In the genomic region with DNA sequence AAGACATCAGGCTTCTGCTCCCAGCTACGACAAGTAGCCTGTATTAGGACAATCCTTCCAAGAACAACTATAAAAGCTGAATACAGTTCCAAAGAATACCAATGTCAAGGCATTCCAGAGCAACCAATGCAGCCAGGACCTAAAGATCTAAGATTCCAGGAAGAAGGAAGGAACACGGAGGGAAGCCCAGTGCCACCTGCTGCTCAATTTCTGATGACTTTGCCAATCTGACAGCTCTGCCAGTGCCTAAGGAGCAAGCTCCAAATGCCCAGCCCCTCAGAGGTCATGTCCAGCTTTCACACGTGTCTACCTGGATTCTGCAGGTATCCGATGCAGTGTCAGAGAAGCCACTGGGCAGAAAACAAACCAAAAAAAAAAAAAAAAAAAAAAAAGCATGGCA, we compare ENCODE assay signal across 27 cellular contexts.
"Had no signal": no experiment of that assay in that cellular context is flagged by ENCODE, and none has a peak within 500 bp of the region (broad histone marks: within the 10 kb centered on the region; RNA-seq: fewer than 3 reads in every experiment).

No MANE protein-coding gene starts in this region.

- H3K4me3 ChIP-seq: adrenal gland, body of pancreas, heart left ventricle had no signal

- H3K9me3 ChIP-seq: adrenal gland, body of pancreas, heart left ventricle had no signal

- H3K27me3 ChIP-seq: adrenal gland, body of pancreas had no signal

- FAIRE-seq: colon, frontal cortex had no signal

- H3K4me1 ChIP-seq: adrenal gland, body of pancreas, heart left ventricle had no signal

- H3K36me3 ChIP-seq: adrenal gland, heart left ventricle, WERI-Rb-1 had no signal

- H3K27ac ChIP-seq: adrenal gland, body of pancreas, heart left ventricle, WERI-Rb-1 had no signal

- DNase-seq: activated B cell treated with CpG ODN at 0.5 μM for 24 hours; activated CD4-positive, alpha-beta T cell treated with anti-CD3 and anti-CD28 coated beads for 48 hours; activated CD4-positive, alpha-beta T cell treated with anti-CD3 and anti-CD28 coated beads, Interleukin-2, amount 50 U/mL, for 1 hour; activated CD4-positive, alpha-beta T cell treated with anti-CD3 and anti-CD28 coated beads, Interleukin-2, amount 50 U/mL, for 48 hours; activated CD8-positive, alpha-beta memory T cell treated with anti-CD3 and anti-CD28 coated beads for 24 hours; activated CD8-positive, alpha-beta T cell treated with anti-CD3 and anti-CD28 coated beads for 36 hours; activated effector memory CD4-positive, alpha-beta T cell treated with anti-CD3 and anti-CD28 coated beads, Interleukin-2, amount 50 U/mL, for 16 hours; activated naive CD4-positive, alpha-beta T cell treated with anti-CD3 and anti-CD28 coated beads for 36 hours; activated naive CD8-positive, alpha-beta T cell treated with anti-CD3 and anti-CD28 coated beads for 36 hours; activated naive CD8-positive, alpha-beta T cell treated with anti-CD3 and anti-CD28 coated beads, Interleukin-2, amount 50 U/mL, for 24 hours; activated T-cell treated with anti-CD3 and anti-CD28 coated beads, Interleukin-2, amount 50 U/mL, for 48 hours; adrenal gland; amygdala; aorta; body of pancreas; caudate nucleus; effector memory CD4-positive, alpha-beta T cell; endodermal cell; foreskin fibroblast; glutamatergic neuron; heart left ventricle; T-helper 2 cell; WERI-Rb-1 had no signal

- ATAC-seq: activated CD4-positive, CD25-positive, alpha-beta regulatory T cell treated with anti-CD3 and anti-CD28 coated beads, Interleukin-2, amount 50 U/mL, for 24 hours; activated CD8-positive, alpha-beta T cell treated with anti-CD3 and anti-CD28 coated beads for 36 hours; activated naive CD8-positive, alpha-beta T cell treated with anti-CD3 and anti-CD28 coated beads, Interleukin-2, amount 50 U/mL, for 24 hours; body of pancreas; esophagus mucosa; heart left ventricle had no signal
